14 cellular contexts compared by ENCODE assay signal in the genomic region with DNA sequence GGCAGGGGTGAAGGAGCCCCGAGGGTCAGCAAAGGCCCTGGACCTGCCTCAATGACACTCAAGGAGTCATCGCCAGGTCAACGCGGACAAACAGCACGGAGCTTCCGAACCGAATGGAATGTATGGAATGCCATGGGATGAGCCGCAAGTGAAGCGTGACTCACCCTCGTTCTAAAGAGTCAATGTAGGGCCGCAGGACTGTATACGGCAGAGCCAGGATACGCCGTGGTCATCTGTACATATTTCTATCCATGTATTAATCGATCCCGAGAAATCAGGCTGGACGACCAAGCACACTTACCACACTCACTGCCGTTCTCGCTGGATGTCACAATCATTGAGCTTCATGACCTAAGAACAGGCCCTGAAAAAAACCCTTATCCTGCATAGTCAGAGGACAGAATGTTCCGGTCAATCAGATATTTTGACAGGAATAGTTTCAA. TPM values are rescaled to one million over a fixed set of nuclear protein-coding genes. Genes with fewer than 3 reads are reported as not detected.
DNase-seq lines count a peak whose midpoint lies in the region; ATAC-seq and TF ChIP-seq lines count a peak whose summit lies in the region.
"Had no signal": no experiment of that assay in that cellular context is flagged by ENCODE, and none has a peak within 500 bp of the region (broad histone marks: within the 10 kb centered on the region; RNA-seq: fewer than 3 reads in every experiment).

No MANE protein-coding gene starts in this region.

- H3K9me3 ChIP-seq in HUES6 (ENCODE audit: control insufficient read depth, insufficient read depth, low read depth, low read length): no peaks in the 10 kb centered on the region
- H3K9me3 ChIP-seq: heart left ventricle had no signal

- peak overlapping the region; percentile 41 for H3K9ac ChIP-seq in HUES6 (ENCODE audit: low read length)
- H3K9ac ChIP-seq: parathyroid adenoma had no signal

- peaks cover 9% of the 10 kb centered on the region for H3K4me1 ChIP-seq in HUES6 (ENCODE audit: control insufficient read depth, insufficient read depth, low read length)
- H3K4me1 ChIP-seq: parathyroid adenoma had no signal

- no peak for ATAC-seq in GM19328 (IDR thresholded peaks at IDR 0.05; ENCODE audit: unreplicated experiment)
- no peak for ATAC-seq in GM18873 (IDR thresholded peaks at IDR 0.05; ENCODE audit: low FRiP score, unreplicated experiment)
- ATAC-seq: heart left ventricle had no signal

- TF ChIP-seq CTCF in choroid plexus epithelial cell (conservative IDR thresholded peaks at IDR 0.05; ENCODE audit: low read depth, low read length) (no peak), Calu3 (IDR thresholded peaks at IDR 0.05; ENCODE audit: unreplicated experiment) (no peak)

- CTCF ChIA-PET in Calu3 (lab: Charles Lee): interaction anchor here (0.7 kb wide), 1 partner anchor 11 kb away, joined by 3 read pairs; no protein-coding TSS in a partner anchor

- H3K4me1 Mint-ChIP-seq in Calu3 (ENCODE audit: low read depth, unreplicated experiment): peaks cover 10% of the 10 kb centered on the region

- H3K9me3 Mint-ChIP-seq in Calu3 (ENCODE audit: low read depth, unreplicated experiment): no peaks in the 10 kb centered on the region

- H3K27ac ChIP-seq in HUES6 (ENCODE audit: low read depth, low read length): peak overlapping the region; percentile 72; the same call in 1 of the 2 replicates
- H3K27ac ChIP-seq: heart left ventricle, HL-60, parathyroid adenoma, VCaP had no signal

- no peaks in the 10 kb centered on the region for H3K27me3 Mint-ChIP-seq in Calu3 (ENCODE audit: unreplicated experiment)
- H3K27me3 Mint-ChIP-seq: activated naive CD8-positive, alpha-beta T cell had no signal

- H3K36me3 ChIP-seq in HUES6 (ENCODE audit: control insufficient read depth, insufficient read depth, low read length): no peaks in the 10 kb centered on the region

- H3K27me3 ChIP-seq in HUES6 (ENCODE audit: control insufficient read depth, insufficient read depth, low read length): no peaks in the 10 kb centered on the region
- H3K27me3 ChIP-seq: heart left ventricle had no signal

- no peaks in the 10 kb centered on the region for H3K36me3 Mint-ChIP-seq in Calu3 (ENCODE audit: insufficient read depth, unreplicated experiment)

- in situ Hi-C loops in ACHN (cut with HindIII; ENCODE audit: low pct_ligation_motif_present, low pct_unique_long_range_greater_than_20kb, low sequenced_read_pairs): no loop called here

- H3K4me3 Mint-ChIP-seq in Calu3 (ENCODE audit: low read depth, unreplicated experiment): no peak overlapping the region
- H3K4me3 Mint-ChIP-seq: activated naive CD8-positive, alpha-beta T cell had no signal

- intact Hi-C loops in Calu3 (cut with micrococcal nuclease; ENCODE audit: unreplicated experiment): no loop called here

- BruUV-seq in Calu3 (replicated peaks; lab: Mats Ljungman, UMichigan): no TSS peak

- DNase-seq in ACHN (peak; percentile 99), choroid plexus epithelial cell (ENCODE audit: low read depth) (peak; percentile 95), lung microvascular endothelial cell (ENCODE audit: low read depth in 2 of 2) (peak; percentile 82 to 84), activated gamma-delta T cell treated with Interleukin-2 at 50 U/mL for 16 hours (no peak), Calu3 (no peak)
- DNase-seq: heart left ventricle, NCI-H510A treated with DMSO at 0.1 percent for 48 hours had no signal

- no peak overlapping the region for H3K27ac Mint-ChIP-seq in Calu3 (ENCODE audit: unreplicated experiment)
- H3K27ac Mint-ChIP-seq: activated naive CD8-positive, alpha-beta T cell had no signal

- H3K4me3 ChIP-seq in HUES6 (ENCODE audit: low read depth, low read length) (peak overlapping the region; percentile 14; the same call in 1 of the 2 replicates), choroid plexus epithelial cell (ENCODE audit: low read depth, low read length) (peak overlapping the region; percentile 18)
- H3K4me3 ChIP-seq: heart left ventricle had no signal

RNA-seq across cellular contexts. Expression of a gene that starts 4.3 kb away (rescaled TPM):
- total RNA-seq in lung microvascular endothelial cell (5.6 and 6.5 TPM in 2 replicates), Calu3 (2022) (57.0 and 70.3 TPM in 2 replicates)

RNA-seq across cellular contexts. Expression of a gene that starts 44.7 kb away (rescaled TPM):
- 141 and 143 TPM in 2 replicates for total RNA-seq in lung microvascular endothelial cell
- 333 and 347 TPM in 2 replicates for total RNA-seq in Calu3 (2022)

Comparison
In these comparisons a context has a peak if more than half of its experiments do, and no peak if none do; other contexts are left out.
1. DNase-seq: peak in ACHN (single experiment), choroid plexus epithelial cell (single experiment) and lung microvascular endothelial cell (2 of 2); none in activated gamma-delta T cell treated with Interleukin-2 at 50 U/mL for 16 hours (single experiment) and Calu3 (single experiment).